In the genomic region with DNA sequence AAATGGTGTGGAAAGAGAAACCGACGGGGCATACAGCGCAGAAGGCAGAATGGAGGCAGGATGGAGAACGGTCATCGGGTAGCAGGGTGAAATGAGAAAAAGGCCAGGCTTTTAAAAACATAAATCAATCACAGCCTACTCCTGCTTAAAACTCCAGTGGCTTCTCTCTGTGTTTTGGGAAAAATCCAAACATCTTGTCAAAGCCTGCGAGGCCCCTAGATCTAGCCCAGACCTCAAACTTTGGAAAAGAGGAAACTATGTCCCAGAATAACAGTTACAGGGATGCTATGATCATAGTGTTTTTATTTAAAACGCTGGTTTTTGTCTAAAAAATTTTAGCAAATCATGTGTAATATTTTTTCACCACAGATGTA, we compare ENCODE assay signal across 1 cellular context.
TF ChIP-seq lines count a peak whose summit lies in the region.

No MANE protein-coding gene starts in this region.

TF ChIP-seq in IMR-90, 13 proteins besides CTCF, POLR2A, EP300 and RAD21:
- no peak for TF ChIP-seq RFX5 (IDR thresholded peaks at IDR 0.05; ENCODE audit: low read depth, low read length)
- TF ChIP-seq MAZ (IDR thresholded peaks at IDR 0.05; ENCODE audit: borderline replicate concordance, low read depth, low read length) = no peak
- TF ChIP-seq, protein P1, sequence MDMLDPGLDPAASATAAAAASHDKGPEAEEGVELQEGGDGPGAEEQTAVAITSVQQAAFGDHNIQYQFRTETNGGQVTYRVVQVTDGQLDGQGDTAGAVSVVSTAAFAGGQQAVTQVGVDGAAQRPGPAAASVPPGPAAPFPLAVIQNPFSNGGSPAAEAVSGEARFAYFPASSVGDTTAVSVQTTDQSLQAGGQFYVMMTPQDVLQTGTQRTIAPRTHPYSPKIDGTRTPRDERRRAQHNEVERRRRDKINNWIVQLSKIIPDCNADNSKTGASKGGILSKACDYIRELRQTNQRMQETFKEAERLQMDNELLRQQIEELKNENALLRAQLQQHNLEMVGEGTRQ (IDR thresholded peaks at IDR 0.05; ENCODE audit: low read depth, low read length) = no peak
- no peak for TF ChIP-seq MXI1 (IDR thresholded peaks at IDR 0.05; ENCODE audit: borderline replicate concordance, low read depth, low read length)
- TF ChIP-seq BHLHE40 (IDR thresholded peaks at IDR 0.05; ENCODE audit: low read depth, low read length) = no peak
- no peak for TF ChIP-seq FOS (IDR thresholded peaks at IDR 0.05; ENCODE audit: low read depth, low read length)
- no peak for TF ChIP-seq CHD1 (IDR thresholded peaks at IDR 0.05; ENCODE audit: low read depth, low read length)
- no peak for TF ChIP-seq RCOR1 (IDR thresholded peaks at IDR 0.05; ENCODE audit: insufficient replicate concordance, low read length)
- TF ChIP-seq SMC3 (IDR thresholded peaks at IDR 0.05; ENCODE audit: low read depth, low read length) = no peak
- no peak for TF ChIP-seq NFE2L2 (IDR thresholded peaks at IDR 0.05; ENCODE audit: low read depth, low read length)
- no peak for TF ChIP-seq CEBPB (IDR thresholded peaks at IDR 0.05; ENCODE audit: low read depth, low read length)
- TF ChIP-seq, protein P2, sequence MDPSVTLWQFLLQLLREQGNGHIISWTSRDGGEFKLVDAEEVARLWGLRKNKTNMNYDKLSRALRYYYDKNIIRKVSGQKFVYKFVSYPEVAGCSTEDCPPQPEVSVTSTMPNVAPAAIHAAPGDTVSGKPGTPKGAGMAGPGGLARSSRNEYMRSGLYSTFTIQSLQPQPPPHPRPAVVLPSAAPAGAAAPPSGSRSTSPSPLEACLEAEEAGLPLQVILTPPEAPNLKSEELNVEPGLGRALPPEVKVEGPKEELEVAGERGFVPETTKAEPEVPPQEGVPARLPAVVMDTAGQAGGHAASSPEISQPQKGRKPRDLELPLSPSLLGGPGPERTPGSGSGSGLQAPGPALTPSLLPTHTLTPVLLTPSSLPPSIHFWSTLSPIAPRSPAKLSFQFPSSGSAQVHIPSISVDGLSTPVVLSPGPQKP (IDR thresholded peaks at IDR 0.05; ENCODE audit: borderline replicate concordance, low read depth, low read length) = no peak
- no peak for TF ChIP-seq MAFK (IDR thresholded peaks at IDR 0.05; ENCODE audit: low read depth, low read length)
